ENCODE assay signal across 13 cellular contexts in the genomic region with DNA sequence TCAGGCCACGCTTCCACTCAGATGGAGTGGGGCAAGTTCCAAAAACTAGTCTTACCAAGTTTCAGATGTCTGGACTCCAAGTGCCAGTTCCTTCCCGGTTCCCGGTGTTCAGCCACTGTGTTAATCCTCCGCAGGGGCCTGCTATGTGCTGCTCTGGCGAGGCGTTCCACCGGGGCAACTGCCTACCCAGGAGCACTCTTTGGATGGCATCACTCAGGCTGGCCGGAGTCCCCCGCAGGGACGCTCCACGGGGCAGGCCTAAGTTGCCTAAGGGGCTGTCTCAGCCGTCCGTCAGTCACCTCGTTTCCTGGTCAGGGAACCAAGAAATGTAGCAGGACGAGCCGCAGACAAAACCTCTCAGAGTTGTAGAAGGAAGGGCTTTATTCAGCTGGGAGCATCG. TPM values are rescaled to one million over a fixed set of nuclear protein-coding genes. Genes with fewer than 3 reads are reported as not detected.
DNase-seq lines count a peak whose midpoint lies in the region; ATAC-seq, FAIRE-seq and TF ChIP-seq lines count a peak whose summit lies in the region.
"Had no signal": no experiment of that assay in that cellular context is flagged by ENCODE, and none has a peak within 500 bp of the region (broad histone marks: within the 10 kb centered on the region; RNA-seq: fewer than 3 reads in every experiment).

No MANE protein-coding gene starts in this region.

- H3K36me3 Mint-ChIP-seq in immature natural killer cell: peaks cover 27 to 45% (median 27%) of the 10 kb centered on the region in 3 donors
- H3K36me3 Mint-ChIP-seq in effector memory CD8-positive, alpha-beta T cell (ENCODE audit: insufficient read depth): peaks cover 50% of the 10 kb centered on the region

- peaks cover 0 to 7% (median 1%) of the 10 kb centered on the region in 3 donors for H3K27me3 Mint-ChIP-seq in immature natural killer cell (ENCODE audit: low read depth in 3 of 3)
- H3K27me3 Mint-ChIP-seq in effector memory CD8-positive, alpha-beta T cell: no peaks in the 10 kb centered on the region
- H3K27me3 Mint-ChIP-seq: CD4-positive, alpha-beta memory T cell had no signal

- H3K4me1 Mint-ChIP-seq in immature natural killer cell: peaks cover 19 to 34% of the 10 kb centered on the region in 2 donors
- H3K4me1 Mint-ChIP-seq in effector memory CD8-positive, alpha-beta T cell (ENCODE audit: low read depth in 2 of 2): peaks cover 15 to 17% of the 10 kb centered on the region in 2 donors

- no peaks in the 10 kb centered on the region for H3K9me2 ChIP-seq in OCI-LY1 (ENCODE audit: low read depth, low read length)

- FAIRE-seq in kidney (lab: Jason Lieb, UNC): no peak

- H3K27me3 ChIP-seq in OCI-LY1 (ENCODE audit: insufficient read depth, low read length) (no peaks in the 10 kb centered on the region), prostate gland (replicated peaks; ENCODE audit: insufficient read depth) (no peaks in the 10 kb centered on the region)
- H3K27me3 ChIP-seq: dorsolateral prefrontal cortex, suprapubic skin had no signal

- peaks cover 41% of the 10 kb centered on the region for H3K4me1 ChIP-seq in OCI-LY1 (ENCODE audit: insufficient read depth, low read length, severe bottlenecking)
- H3K4me1 ChIP-seq in kidney (ENCODE audit: control insufficient read depth in 1 of 2, insufficient read depth in 1 of 2, low read depth in 1 of 2, low read length in 2 of 2): no peaks in the 10 kb centered on the region
- no peaks in the 10 kb centered on the region for H3K4me1 ChIP-seq in prostate gland (replicated peaks)

- peaks cover 71% of the 10 kb centered on the region for H3K36me3 ChIP-seq in OCI-LY1 (ENCODE audit: insufficient read depth, low read length)
- H3K36me3 ChIP-seq in kidney (ENCODE audit: control insufficient read depth in 1 of 2, insufficient read depth in 2 of 2, low read length in 2 of 2): peaks cover 13 to 16% of the 10 kb centered on the region in 2 donors
- peaks cover 5 to 9% of the 10 kb centered on the region in 2 donors for H3K36me3 ChIP-seq in prostate gland

- H3K27ac ChIP-seq in OCI-LY1 (ENCODE audit: low read depth, low read length, poor library complexity, severe bottlenecking) (peak overlapping the region; percentile 52), kidney (ENCODE audit: low read depth in 2 of 2, low read length in 2 of 2) (no peak overlapping the region), prostate gland (no peak overlapping the region)
- H3K27ac ChIP-seq: dorsolateral prefrontal cortex, suprapubic skin had no signal

- peaks cover 15% of the 10 kb centered on the region for H3K79me2 ChIP-seq in OCI-LY1 (ENCODE audit: insufficient read depth, low read length)

- TF ChIP-seq POLR2A in prostate gland (IDR thresholded peaks at IDR 0.05): no peak

- no peak for TF ChIP-seq CTCF in OCI-LY1 (IDR thresholded peaks at IDR 0.05; ENCODE audit: low read length)
- no peak for TF ChIP-seq CTCF in kidney (IDR thresholded peaks at IDR 0.05; ENCODE audit: borderline replicate concordance, extremely low read depth, insufficient read depth)
- no peak for TF ChIP-seq CTCF in prostate gland (IDR thresholded peaks at IDR 0.05)

- H3K4me3 ChIP-seq in OCI-LY1 (ENCODE audit: low read depth, low read length, poor library complexity, severe bottlenecking): no peak overlapping the region
- H3K4me3 ChIP-seq in kidney (ENCODE audit: low read length in 2 of 2): no peak overlapping the region
- H3K4me3 ChIP-seq in prostate gland: no peak overlapping the region
- H3K4me3 ChIP-seq: dorsolateral prefrontal cortex, suprapubic skin had no signal

- intact Hi-C loops in kidney (cut with DNase I): no loop called here
- intact Hi-C loops in prostate gland (cut with DNase I): no loop called here

- H3K27ac Mint-ChIP-seq in immature natural killer cell: no peak overlapping the region
- peak overlapping the region in 1 of 2 donors; percentile 24 for H3K27ac Mint-ChIP-seq in effector memory CD8-positive, alpha-beta T cell

- H3K9me3 Mint-ChIP-seq in immature natural killer cell: peaks cover 0 to 5% (median under 1%) of the 10 kb centered on the region in 6 donors
- H3K9me3 Mint-ChIP-seq in effector memory CD8-positive, alpha-beta T cell: no peaks in the 10 kb centered on the region

- no peak overlapping the region for H3K4me3 Mint-ChIP-seq in immature natural killer cell
- H3K4me3 Mint-ChIP-seq in effector memory CD8-positive, alpha-beta T cell: no peak overlapping the region

- H3K9me3 ChIP-seq in OCI-LY1 (ENCODE audit: low read length) (no peaks in the 10 kb centered on the region), kidney (ENCODE audit: control insufficient read depth in 1 of 2, low read length in 2 of 2) (no peaks in the 10 kb centered on the region), prostate gland (no peaks in the 10 kb centered on the region)

- no peak for ATAC-seq in HG02870 (IDR thresholded peaks at IDR 0.05; ENCODE audit: unreplicated experiment)
- no peak for ATAC-seq in effector memory CD8-positive, alpha-beta T cell (replicated peaks)
- ATAC-seq: PC-3 had no signal

- peak; percentile 21 to 32 for DNase-seq in stimulated activated CD4-positive, alpha-beta T cell treated with anti-CD3 and anti-CD28 coated beads, Interleukin-2, amount 100 ng/mL, for 24 hours
- no peak for DNase-seq in stimulated activated CD4-positive, alpha-beta T cell treated with anti-CD3 and anti-CD28 coated beads, Interleukin-1b, Interleukin-23, amount 100 ng/mL, for 48 hours
- peak; percentile 51 for DNase-seq in kidney
- DNase-seq in prostate gland (ENCODE audit: low spot score): no peak
- DNase-seq in immature natural killer cell: no peak
- DNase-seq in effector memory CD8-positive, alpha-beta T cell: no peak
- DNase-seq: CD4-positive, alpha-beta memory T cell; dorsolateral prefrontal cortex; foreskin fibroblast; PC-3 had no signal

- H3F3A ChIP-seq in OCI-LY1 (ENCODE audit: insufficient read depth, low read length): no peaks in the 10 kb centered on the region; the same call in none of the 2 replicates

- 87% methylated on average over 17 of the region's 17 CpGs for WGBS in prostate gland

- no peak overlapping the region; the same call in 1 of the 2 replicates for H3K4me2 ChIP-seq in OCI-LY1 (ENCODE audit: low read length)

- no peak overlapping the region for H2AFZ ChIP-seq in OCI-LY1 (ENCODE audit: low read length)

- no peaks in the 10 kb centered on the region for H4K20me1 ChIP-seq in OCI-LY1 (ENCODE audit: insufficient read depth, low read length)

- H3K9ac ChIP-seq in OCI-LY1 (ENCODE audit: low read length) (no peak overlapping the region; the same call in 1 of the 2 replicates), kidney (ENCODE audit: low read length in 2 of 2) (no peak overlapping the region)

RNA-seq across cellular contexts. Expression of a gene that starts 5.2 kb away (rescaled TPM):
- 1,470 TPM for total RNA-seq in kidney
- polyA plus RNA-seq in kidney (ENCODE audit: insufficient read depth, low read depth, low replicate concordance): 2,169 TPM
- total RNA-seq in prostate gland: 1,000 to 10,000 TPM; 1,357 to 2,937 TPM
- polyA plus RNA-seq in immature natural killer cell: 1,000 to 10,000 TPM; 1,212 to 1,948 (median 1,346) TPM

Comparison
In these comparisons a context has a peak if more than half of its experiments do, and no peak if none do; other contexts are left out.
1. DNase-seq: peak in stimulated activated CD4-positive, alpha-beta T cell treated with anti-CD3 and anti-CD28 coated beads, Interleukin-2, amount 100 ng/mL, for 24 hours (2 of 2) and kidney (single experiment); none in stimulated activated CD4-positive, alpha-beta T cell treated with anti-CD3 and anti-CD28 coated beads, Interleukin-1b, Interleukin-23, amount 100 ng/mL, for 48 hours (single experiment), prostate gland (single experiment), immature natural killer cell (0 of 3) and effector memory CD8-positive, alpha-beta T cell (0 of 3).